Comparison of ENCODE assay signal across 1 cellular context in genomic region chr9:88992556-88992955, GRCh38.
TF ChIP-seq lines count a peak whose summit lies in the region.

No MANE protein-coding gene starts in this region.

TF ChIP-seq in SK-N-SH, 30 proteins besides CTCF, POLR2A, EP300 and RAD21 (continued from another document):
- no peak for TF ChIP-seq USF1 (IDR thresholded peaks at IDR 0.05; ENCODE audit: borderline replicate concordance, low read depth)
- TF ChIP-seq NRF1 (IDR thresholded peaks at IDR 0.05; ENCODE audit: low read depth, low read length), result no peak
- no peak for TF ChIP-seq YY1 (IDR thresholded peaks at IDR 0.05; ENCODE audit: low read depth)
- no peak for TF ChIP-seq RFX5 (IDR thresholded peaks at IDR 0.05; ENCODE audit: low read length)
- TF ChIP-seq IRF3 (IDR thresholded peaks at IDR 0.05; ENCODE audit: low read depth, low read length), result no peak
- no peak for TF ChIP-seq GABPA (IDR thresholded peaks at IDR 0.05; ENCODE audit: low read depth)
- TF ChIP-seq EZH2phosphoT487 (IDR thresholded peaks at IDR 0.05; ENCODE audit: borderline replicate concordance, low read depth), result no peak
- TF ChIP-seq RCOR1 (IDR thresholded peaks at IDR 0.05; ENCODE audit: low read length), result no peak
- TF ChIP-seq CHD2 (IDR thresholded peaks at IDR 0.05; ENCODE audit: low read length, partially characterized antibody), result no peak
- no peak for TF ChIP-seq FOXM1 (IDR thresholded peaks at IDR 0.05; ENCODE audit: low read depth)
- no peak for TF ChIP-seq TCF12 (IDR thresholded peaks at IDR 0.05)
- no peak for TF ChIP-seq ELF1 (IDR thresholded peaks at IDR 0.05)
- TF ChIP-seq TAF1 (IDR thresholded peaks at IDR 0.05; ENCODE audit: borderline replicate concordance, low read depth, low read length), result no peak
- TF ChIP-seq POLR2AphosphoS5 (IDR thresholded peaks at IDR 0.05; ENCODE audit: low read depth, low read length), result no peak
TF ChIP-seq in SK-N-SH: peak in this region for 0.
